In the genomic region with DNA sequence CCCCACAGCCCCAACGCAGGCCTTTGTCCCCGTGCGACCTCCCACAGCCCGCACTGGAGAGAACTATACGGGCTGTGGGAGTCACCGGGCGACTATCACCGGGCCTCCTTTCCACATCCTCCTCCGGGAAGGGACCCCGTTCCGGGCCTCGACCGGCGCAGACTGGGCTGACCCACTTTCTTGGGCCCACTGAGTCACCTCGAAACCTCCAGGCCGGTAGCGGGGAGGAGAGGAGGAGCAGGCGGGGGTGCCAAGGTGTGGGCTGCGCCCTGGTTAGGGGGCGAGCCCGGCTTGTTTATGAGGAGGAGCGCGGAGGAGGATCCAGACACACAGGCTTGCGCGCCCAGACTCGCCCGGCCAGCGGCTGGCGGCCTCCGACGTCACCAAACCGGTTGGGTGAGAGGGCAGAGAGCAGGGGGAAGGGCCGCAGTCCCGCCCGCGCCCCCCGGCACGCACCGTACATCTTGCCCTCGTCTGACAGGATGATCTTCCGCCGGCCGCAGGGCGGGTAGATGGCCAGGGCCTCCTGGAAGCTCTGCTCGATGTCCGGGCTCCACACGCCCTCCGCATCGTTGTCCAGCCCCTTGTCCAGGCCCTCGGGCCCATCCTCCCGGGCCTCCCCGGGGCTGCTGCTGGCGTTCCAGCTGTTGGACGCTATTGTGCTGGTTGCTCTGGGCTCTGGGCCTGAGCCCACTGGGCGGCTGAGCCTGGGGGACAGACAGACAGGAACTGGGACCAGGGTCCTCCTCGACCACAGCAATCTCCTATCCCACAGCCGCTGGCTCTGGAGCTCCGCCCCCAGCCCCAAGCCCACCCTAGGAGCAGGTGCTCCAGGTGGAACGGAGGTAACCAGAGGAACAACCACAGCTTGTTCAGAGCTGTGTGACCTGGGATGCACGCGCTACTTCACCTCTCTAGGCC, we compare ENCODE assay signal across 10 cellular contexts. TPM values are rescaled to one million over a fixed set of nuclear protein-coding genes. Genes with fewer than 3 reads are reported as not detected.
DNase-seq lines count a peak whose midpoint lies in the region; ATAC-seq and TF ChIP-seq lines count a peak whose summit lies in the region.
"Had no signal": no experiment of that assay in that cellular context is flagged by ENCODE, and none has a peak within 500 bp of the region (broad histone marks: within the 10 kb centered on the region; RNA-seq: fewer than 3 reads in every experiment).

No MANE protein-coding gene starts in this region.

- H3K9me3 ChIP-seq in skeletal muscle tissue (ENCODE audit: control insufficient read depth in 3 of 3, low read length in 3 of 3), result no peaks in the 10 kb centered on the region

- peak overlapping the region in 1 of 3 donors; percentile 50 for H3K9ac ChIP-seq in skeletal muscle tissue (ENCODE audit: low read depth in 1 of 3, low read length in 3 of 3)

- H3K4me3 ChIP-seq in HL-60 (replicated peaks; ENCODE audit: insufficient read depth, low read length) (no peak overlapping the region), brain microvascular endothelial cell (ENCODE audit: low read depth, low read length) (no peak overlapping the region), skeletal muscle tissue (ENCODE audit: low read length in 3 of 3) (no peak overlapping the region)

- DNase-seq in HL-60 (ENCODE audit: low read depth in 1 of 2, low spot score in 1 of 2) (no peak), brain microvascular endothelial cell (no peak), iPS-NIHi7 (ENCODE audit: extremely low spot score) (peak; percentile 77), EL (no peak)
- no peak for DNase-seq in stimulated activated CD4-positive, alpha-beta T cell treated with anti-CD3 and anti-CD28 coated beads, Interleukin-4, amount 100 ng/mL, for 1 hour
- DNase-seq: activated CD4-positive, CD25-positive, alpha-beta regulatory T cell; dermis blood vessel endothelial cell had no signal

- in situ Hi-C loops in brain microvascular endothelial cell (cut with HindIII; ENCODE audit: low pct_ligation_motif_present, low sequenced_read_pairs), result no loop called here

- H3K36me3 ChIP-seq in brain microvascular endothelial cell (replicated peaks) (peaks cover 7% of the 10 kb centered on the region), skeletal muscle tissue (ENCODE audit: control insufficient read depth in 3 of 3, insufficient read depth in 3 of 3, low read length in 3 of 3) (peaks cover 11 to 14% (median 12%) of the 10 kb centered on the region in 3 donors)

- H3K27me3 ChIP-seq in HL-60 (ENCODE audit: insufficient read depth, poor library complexity, severe bottlenecking) (no peaks in the 10 kb centered on the region), brain microvascular endothelial cell (replicated peaks) (no peaks in the 10 kb centered on the region), skeletal muscle tissue (ENCODE audit: control insufficient read depth in 3 of 3, insufficient read depth in 3 of 3, low read length in 3 of 3) (peaks cover 0 to 3% (median 0%) of the 10 kb centered on the region in 3 donors)

- TF ChIP-seq CTCF in HL-60 (IDR thresholded peaks at IDR 0.05; ENCODE audit: insufficient read depth, low read length) (no peak), brain microvascular endothelial cell (IDR thresholded peaks at IDR 0.05; ENCODE audit: low read depth, low read length, missing control alignments) (no peak)

- ATAC-seq in HG03108 (IDR thresholded peaks at IDR 0.05; ENCODE audit: unreplicated experiment) (no peak), GM18907 (IDR thresholded peaks at IDR 0.05; ENCODE audit: unreplicated experiment) (no peak)

- peaks cover 15 to 35% (median 25%) of the 10 kb centered on the region in 3 donors for H3K4me1 ChIP-seq in skeletal muscle tissue (ENCODE audit: control insufficient read depth in 3 of 3, insufficient read depth in 3 of 3, low read length in 3 of 3)

- H3K27ac ChIP-seq in HL-60 (replicated peaks) (peak overlapping the region; percentile 86), brain microvascular endothelial cell (peak overlapping the region; percentile 3), skeletal muscle tissue (ENCODE audit: low read depth, low read length) (peak overlapping the region; percentile 14)

RNA-seq across cellular contexts. Expression of gene TEAD3, which starts 10.6 kb away (rescaled TPM):
- total RNA-seq in skeletal muscle tissue, result 6.8 TPM

RNA-seq across cellular contexts. Expression of gene RPL10A, which starts 18.1 kb away (rescaled TPM):
- 3,222 TPM for total RNA-seq in skeletal muscle tissue

RNA-seq across cellular contexts. Expression of gene TULP1, which starts 26.4 kb away (rescaled TPM):
- total RNA-seq in skeletal muscle tissue, result 0.52 TPM
- total RNA-seq: dermis blood vessel endothelial cell had no signal

RNA-seq across cellular contexts. Expression of gene FANCE, which starts 34.1 kb away (rescaled TPM):
- total RNA-seq in skeletal muscle tissue, result 21.9 TPM

Comparison
In these comparisons a context has a peak if more than half of its experiments do, and no peak if none do; other contexts are left out.
1. H3K27ac ChIP-seq: peak in every context shown above with its lines; median percentile 86 in HL-60; 14 in skeletal muscle tissue; 3 in brain microvascular endothelial cell.